In genomic region chr1:243390315-243390875, GRCh38 we compare ENCODE assay signal across 22 cellular contexts.
DNase-seq lines count a peak whose midpoint lies in the region; ATAC-seq and TF ChIP-seq lines count a peak whose summit lies in the region.
"Had no signal": no experiment of that assay in that cellular context is flagged by ENCODE, and none has a peak within 500 bp of the region (broad histone marks: within the 10 kb centered on the region; RNA-seq: fewer than 3 reads in every experiment).

No MANE protein-coding gene starts in this region.

- peak; percentile 37 to 45 for DNase-seq in activated T-cell treated with anti-CD3 and anti-CD28 coated beads, Interleukin-2, amount 50 U/mL, for 48 hours
- DNase-seq in activated T-cell treated with anti-CD3 and anti-CD28 coated beads for 4 hours (no peak), H9 (no peak), dermis blood vessel endothelial cell (peak; percentile 81), pulmonary artery endothelial cell (ENCODE audit: low read depth, low spot score) (peak; percentile 45), SW480 (ENCODE audit: low spot score) (no peak)
- DNase-seq in effector CD4-positive, alpha-beta T cell: no peak
- DNase-seq: activated CD4-positive, CD25-positive, alpha-beta regulatory T cell treated with anti-CD3 and anti-CD28 coated beads, Interleukin-2, amount 50 U/mL, for 72 hours; GM23248; head of caudate nucleus; IMR-90; left ventricle myocardium superior; NCI-H1417 treated with DMSO at 0.1 percent for 48 hours; NCI-H524; small intestine had no signal

- no peaks in the 10 kb centered on the region for H4K20me1 ChIP-seq in H9 (ENCODE audit: control insufficient read depth, insufficient read depth, insufficient read length)

- no peaks in the 10 kb centered on the region for H3K27me3 ChIP-seq in H9 (ENCODE audit: insufficient read depth, low read length)
- H3K27me3 ChIP-seq: vagina had no signal

- H3K4ac ChIP-seq in H9 (ENCODE audit: low read depth, low read length): no peak overlapping the region

- H3K4me2 ChIP-seq in H9 (ENCODE audit: insufficient read depth, insufficient read length, low read length): no peak overlapping the region

- H4K91ac ChIP-seq in H9 (ENCODE audit: insufficient read length, low read depth, low read length): no peak overlapping the region

- H2AK5ac ChIP-seq in H9 (ENCODE audit: insufficient read length, low read length): no peak overlapping the region

- no peak overlapping the region for H3K27ac ChIP-seq in H9 (ENCODE audit: insufficient read length, low read depth, low read length)
- H3K27ac ChIP-seq: C4-2B, GM23248, prostate gland, RWPE1, vagina had no signal

- no peak overlapping the region for H4K8ac ChIP-seq in H9 (replicated peaks; ENCODE audit: insufficient read length, low read depth, low read length)

- no peaks in the 10 kb centered on the region for H3K79me2 ChIP-seq in H9 (ENCODE audit: insufficient read depth, low read length)

- H4K5ac ChIP-seq in H9 (ENCODE audit: insufficient read length, low read depth, low read length): no peak overlapping the region

- no peaks in the 10 kb centered on the region for H3K79me1 ChIP-seq in H9 (ENCODE audit: insufficient read depth, low read depth, low read length, poor library complexity, severe bottlenecking)

- peak overlapping the region in 1 of 3 experiments; percentile 38; a peak in 3 of 7 replicates for H3K27ac Mint-ChIP-seq in H9
- H3K27ac Mint-ChIP-seq: activated naive CD8-positive, alpha-beta T cell had no signal

- no peak overlapping the region for H2BK12ac ChIP-seq in H9 (ENCODE audit: insufficient read length, low read depth, low read length)

- no peak overlapping the region for H2BK120ac ChIP-seq in H9 (ENCODE audit: low read depth, low read length, poor library complexity, severe bottlenecking)

- H3K4me1 ChIP-seq in H9 (ENCODE audit: insufficient read depth, low read length): peaks cover 3% of the 10 kb centered on the region; the same call in 1 of the 2 replicates
- H3K4me1 ChIP-seq: prostate gland, vagina had no signal

- H3K36me3 Mint-ChIP-seq in H9 (ENCODE audit: insufficient read depth in 1 of 3, low read depth in 3 of 3): no peaks in the 10 kb centered on the region

- WGBS in H9 (ENCODE audit: extremely low coverage, insufficient read length, low lambda C conversion rate): no CpG with 5 or more reads among the region's 8 CpGs

- H2BK20ac ChIP-seq in H9 (ENCODE audit: low read depth, low read length, poor library complexity, severe bottlenecking): no peak overlapping the region

- peak overlapping the region; percentile 5 for H3K14ac ChIP-seq in H9 (ENCODE audit: insufficient read depth, low read length)

- ATAC-seq in HG02588 (IDR thresholded peaks at IDR 0.05; ENCODE audit: unreplicated experiment): no peak
- ATAC-seq: left ventricle myocardium superior, SK-N-SH treated with all-trans-retinoic acid at 6 μM for 48 hours had no signal

- H3K23me2 ChIP-seq in H9 (ENCODE audit: insufficient read length, low read depth, low read length, poor library complexity, severe bottlenecking): no peaks in the 10 kb centered on the region

- H3K23ac ChIP-seq in H9 (ENCODE audit: insufficient read length, low read depth, low read length): no peak overlapping the region

- no peak overlapping the region for H2BK15ac ChIP-seq in H9 (ENCODE audit: low read depth, low read length)

- no peak overlapping the region for H2AFZ ChIP-seq in H9 (ENCODE audit: low read length)
- H2AFZ ChIP-seq: GM23248 had no signal

- H3K4me1 Mint-ChIP-seq in H9: peaks cover 16 to 30% of the 10 kb centered on the region in 2 experiments

- H2BK5ac ChIP-seq in H9 (ENCODE audit: insufficient read length, low read length): no peak overlapping the region

- no peak overlapping the region for H3K9ac ChIP-seq in H9 (ENCODE audit: extremely low read depth, insufficient read length, low read length)
- H3K9ac ChIP-seq: GM23248 had no signal

- H3K27me3 Mint-ChIP-seq in H9 (ENCODE audit: low read depth): no peaks in the 10 kb centered on the region
- H3K27me3 Mint-ChIP-seq: activated naive CD8-positive, alpha-beta T cell had no signal

- H3K56ac ChIP-seq in H9 (ENCODE audit: insufficient read length, low read depth, low read length): no peak overlapping the region

- H3T11ph ChIP-seq in H9 (ENCODE audit: low read length): no peak overlapping the region

- H3K9me3 ChIP-seq in H9 (ENCODE audit: control insufficient read depth, low read depth, low read length): no peaks in the 10 kb centered on the region
- H3K9me3 ChIP-seq: prostate gland, vagina had no signal

- no peaks in the 10 kb centered on the region for H3K9me3 Mint-ChIP-seq in H9

- H3K18ac ChIP-seq in H9 (ENCODE audit: insufficient read length, low read depth, low read length): no peak overlapping the region

- no peak overlapping the region for H3K4me3 Mint-ChIP-seq in H9
- H3K4me3 Mint-ChIP-seq: activated naive CD8-positive, alpha-beta T cell had no signal

- no peak for TF ChIP-seq CTCF in H9 (conservative IDR thresholded peaks at IDR 0.05)

Comparison
In these comparisons a context has a peak if more than half of its experiments do, and no peak if none do; other contexts are left out.
1. DNase-seq: peak in activated T-cell treated with anti-CD3 and anti-CD28 coated beads, Interleukin-2, amount 50 U/mL, for 48 hours (2 of 2), dermis blood vessel endothelial cell (single experiment) and pulmonary artery endothelial cell (single experiment); none in activated T-cell treated with anti-CD3 and anti-CD28 coated beads for 4 hours (single experiment), H9 (single experiment), SW480 (single experiment) and effector CD4-positive, alpha-beta T cell (single experiment).